In the genomic region with DNA sequence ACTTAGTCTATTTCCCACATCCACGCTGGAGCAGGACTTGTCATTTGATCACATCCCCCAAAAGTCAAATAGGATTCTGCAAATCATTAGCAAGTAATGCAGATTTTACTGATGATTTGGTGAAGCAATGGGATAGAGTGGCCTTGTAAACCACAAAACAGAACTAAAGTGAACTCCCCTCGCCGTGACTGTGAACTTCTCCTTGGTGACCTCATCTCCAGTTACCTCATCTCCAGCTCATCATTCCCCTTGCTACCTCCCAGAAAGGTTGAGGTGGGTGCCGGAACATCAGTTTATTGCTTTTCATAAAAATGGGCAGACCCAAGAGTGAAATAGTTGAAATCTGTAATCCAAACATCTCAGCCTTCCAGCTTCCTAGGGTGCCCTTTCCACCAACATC, we compare ENCODE assay signal across 15 cellular contexts.
"Had no signal": no experiment of that assay in that cellular context is flagged by ENCODE, and none has a peak within 500 bp of the region (broad histone marks: within the 10 kb centered on the region; RNA-seq: fewer than 3 reads in every experiment).

No MANE protein-coding gene starts in this region.

- H3K4me1 ChIP-seq: ascending aorta, breast epithelium, gastrocnemius medialis, heart left ventricle, left lung had no signal

- H3K27ac Mint-ChIP-seq: activated naive CD4-positive, alpha-beta T cell treated with anti-CD3 and anti-CD28 coated beads, Interleukin-2, amount 50 U/mL, for 24 hours; stimulated activated naive B cell treated with anti-CD40 and anti-IgM and Interleukin-4, amounts not matched to agents 10 μg/mL and 1 μg/mL and 100 μg/mL, for 72 hours had no signal

- H3K4me3 Mint-ChIP-seq: activated naive CD4-positive, alpha-beta T cell treated with anti-CD3 and anti-CD28 coated beads, Interleukin-2, amount 50 U/mL, for 24 hours; neural crest cell; stimulated activated naive B cell treated with anti-CD40 and anti-IgM and Interleukin-4, amounts not matched to agents 10 μg/mL and 1 μg/mL and 100 μg/mL, for 72 hours had no signal

- H3K9me3 ChIP-seq: ascending aorta, breast epithelium, gastrocnemius medialis, heart left ventricle, left lung had no signal

- H3K9me3 Mint-ChIP-seq: activated naive CD4-positive, alpha-beta T cell treated with anti-CD3 and anti-CD28 coated beads, Interleukin-2, amount 50 U/mL, for 24 hours; neural crest cell; stimulated activated naive B cell treated with anti-CD40 and anti-IgM and Interleukin-4, amounts not matched to agents 10 μg/mL and 1 μg/mL and 100 μg/mL, for 72 hours had no signal

- ATAC-seq: esophagus mucosa; gastrocnemius medialis; heart left ventricle; left lung; stimulated activated naive B cell treated with anti-CD40 and anti-IgM and Interleukin-4, amounts not matched to agents 10 μg/mL and 1 μg/mL and 100 μg/mL, for 72 hours had no signal

- H3K4me1 Mint-ChIP-seq: activated naive CD4-positive, alpha-beta T cell treated with anti-CD3 and anti-CD28 coated beads, Interleukin-2, amount 50 U/mL, for 24 hours; neural crest cell; stimulated activated naive B cell treated with anti-CD40 and anti-IgM and Interleukin-4, amounts not matched to agents 10 μg/mL and 1 μg/mL and 100 μg/mL, for 72 hours had no signal

- H3K4me3 ChIP-seq: ascending aorta, breast epithelium, gastrocnemius medialis, heart left ventricle, left lung had no signal

- DNase-seq: activated CD4-positive, alpha-beta T cell treated with anti-CD3 and anti-CD28 coated beads, Interleukin-2, amount 50 U/mL, for 4 hours; activated gamma-delta T cell; cortex of kidney; effector CD4-positive, alpha-beta T cell; gastrocnemius medialis; heart left ventricle; left lung; retina; stimulated activated naive B cell treated with anti-CD40 and anti-IgM and Interleukin-4, amounts not matched to agents 10 μg/mL and 1 μg/mL and 100 μg/mL, for 72 hours; WERI-Rb-1 had no signal

- H3K36me3 Mint-ChIP-seq: activated naive CD4-positive, alpha-beta T cell treated with anti-CD3 and anti-CD28 coated beads, Interleukin-2, amount 50 U/mL, for 24 hours; stimulated activated naive B cell treated with anti-CD40 and anti-IgM and Interleukin-4, amounts not matched to agents 10 μg/mL and 1 μg/mL and 100 μg/mL, for 72 hours had no signal

- H3K27ac ChIP-seq: ascending aorta, breast epithelium, gastrocnemius medialis, heart left ventricle, left lung, WERI-Rb-1 had no signal

- H3K36me3 ChIP-seq: ascending aorta, breast epithelium, gastrocnemius medialis, heart left ventricle, left lung, WERI-Rb-1 had no signal

- H3K27me3 ChIP-seq: ascending aorta, breast epithelium, gastrocnemius medialis, left lung had no signal
